ENCODE assay signal across 8 cellular contexts in genomic region chr15:88904808-88905327, GRCh38. TPM values are rescaled to one million over a fixed set of nuclear protein-coding genes. Genes with fewer than 3 reads are reported as not detected.
A peak's percentile ranks its signal among the peaks of the same experiment; 100 is the strongest.
DNase-seq lines count a peak whose midpoint lies in the region; ATAC-seq, FAIRE-seq and TF ChIP-seq lines count a peak whose summit lies in the region.

No MANE protein-coding gene starts in this region.

- H3K36me3 Mint-ChIP-seq in activated B cell treated with CpG ODN at 0.5 μM for 24 hours (ENCODE audit: low read depth), result no peaks in the 10 kb centered on the region

- CTCF ChIA-PET in activated B cell treated with CpG ODN at 0.5 μM for 24 hours (lab: Charles Lee), result interaction anchor here (0.7 to 2.2 kb wide), 32 partner anchors 10 to 438 kb away, joined by 3 to 24 read pairs (median 4); partner anchors contain the start of genes ABHD2, AEN, HAPLN3 and MRPL46

- DNase-seq in NCI-H146 (lab: John Stamatoyannopoulos, UW), result peak; percentile 33
- no peak for DNase-seq in NCI-H146 treated with DMSO at 0.1 percent for 48 hours (lab: John Stamatoyannopoulos, UW; ENCODE audit: unreplicated experiment)
- DNase-seq in NCI-H2081 treated with DMSO at 0.1 percent for 48 hours (lab: John Stamatoyannopoulos, UW), result peak; percentile 5
- DNase-seq in activated B cell treated with CpG ODN at 0.5 μM for 24 hours, result peak; percentile 64
- peak; percentile 67 for DNase-seq in bronchial epithelial cell (ENCODE audit: low read depth)
- peak; percentile 63 to 88 for DNase-seq in left colon
- peak; percentile 91 for DNase-seq in stimulated activated CD4-positive, alpha-beta T cell treated with anti-CD3 and anti-CD28 coated beads, Interleukin-4, amount 100 ng/mL, for 24 hours

- H3K9me3 Mint-ChIP-seq in activated B cell treated with CpG ODN at 0.5 μM for 24 hours, result no peaks in the 10 kb centered on the region

- peak; percentile 88 for ATAC-seq in HG02759 (IDR thresholded peaks at IDR 0.05; ENCODE audit: unreplicated experiment)
- peak; percentile 92 for ATAC-seq in activated B cell treated with CpG ODN at 0.5 μM for 24 hours (ENCODE audit: low read depth)
- peak; percentile 90 for ATAC-seq in left colon

- no peak for FAIRE-seq in bronchial epithelial cell (lab: Jason Lieb, UNC)

- peaks cover 7% of the 10 kb centered on the region for H3K4me1 Mint-ChIP-seq in activated B cell treated with CpG ODN at 0.5 μM for 24 hours

- H3K27me3 Mint-ChIP-seq in activated B cell treated with CpG ODN at 0.5 μM for 24 hours, result no peaks in the 10 kb centered on the region

- peaks cover 1% of the 10 kb centered on the region for H3K36me3 ChIP-seq in bronchial epithelial cell (ENCODE audit: control insufficient read depth, insufficient read depth, low read length)

- H3K4me3 Mint-ChIP-seq in activated B cell treated with CpG ODN at 0.5 μM for 24 hours, result no peak overlapping the region

- peak; percentile 96 for TF ChIP-seq CTCF in activated B cell treated with CpG ODN at 0.5 μM for 24 hours (IDR thresholded peaks at IDR 0.05)
- TF ChIP-seq CTCF in bronchial epithelial cell (IDR thresholded peaks at IDR 0.05; ENCODE audit: insufficient read depth, low read length, severe bottlenecking), result peak; percentile 98

- no peak overlapping the region for H3K27ac Mint-ChIP-seq in activated B cell treated with CpG ODN at 0.5 μM for 24 hours

- POLR2A ChIA-PET in activated B cell treated with CpG ODN at 0.5 μM for 24 hours (lab: Charles Lee), result interaction anchor here (0.8 kb wide), 1 partner anchor 248 kb away, joined by 3 read pairs; no protein-coding TSS in a partner anchor

- H3K4me3 ChIP-seq in bronchial epithelial cell (ENCODE audit: low read depth, low read length), result no peak overlapping the region

- H3K27me3 ChIP-seq in bronchial epithelial cell (ENCODE audit: control insufficient read depth, insufficient read depth, low read length), result no peaks in the 10 kb centered on the region

- intact Hi-C loops in activated B cell treated with CpG ODN at 0.5 μM for 24 hours (cut with micrococcal nuclease) (loop anchor here (1.0 kb wide), 5 partner anchors 8 to 281 kb away; partner anchors contain the start of gene MFGE8), left colon (cut with DNase I, micrococcal nuclease) (loop anchor here (5.0 to 10.0 kb wide), 3 partner anchors 100 to 270 kb away; no protein-coding TSS in a partner anchor)

RNA-seq across cellular contexts. Expression of gene MFGE8, which starts 8.3 kb away (rescaled TPM):
- 2.4 and 3.5 TPM in 2 replicates for total RNA-seq in activated B cell treated with CpG ODN at 0.5 μM for 24 hours
- total RNA-seq in bronchial epithelial cell, result 24.0 and 38.8 TPM in 2 replicates
- total RNA-seq in left colon, result 10 to 100 TPM; 37.1 to 69.8 TPM

RNA-seq across cellular contexts. Expression of gene HAPLN3, which starts 9.5 kb away (rescaled TPM):
- total RNA-seq in activated B cell treated with CpG ODN at 0.5 μM for 24 hours, result 8.5 and 9.1 TPM in 2 replicates
- 1.1 and 1.7 TPM in 2 replicates for total RNA-seq in bronchial epithelial cell
- total RNA-seq in left colon, result 1 to 10 TPM; 2.0 to 2.4 TPM
